ENCODE assay signal across 8 cellular contexts in genomic region chr3:50321146-50321843, GRCh38. TPM values are rescaled to one million over a fixed set of nuclear protein-coding genes. Genes with fewer than 3 reads are reported as not detected.
A peak's percentile ranks its signal among the peaks of the same experiment; 100 is the strongest.
DNase-seq lines count a peak whose midpoint lies in the region; ATAC-seq, FAIRE-seq and TF ChIP-seq lines count a peak whose summit lies in the region.

No MANE protein-coding gene starts in this region.

- no peaks in the 10 kb centered on the region for H3K9me2 ChIP-seq in PC-9 (ENCODE audit: insufficient read depth)

- peak overlapping the region; percentile 100 for H3K9ac ChIP-seq in HUES6 (ENCODE audit: low read length)

- H3K4me1 Mint-ChIP-seq in activated T-cell treated with anti-CD3 and anti-CD28 coated beads, Interleukin-2, amount 50 U/mL, for 4 hours (ENCODE audit: low read depth) = peaks cover 40% of the 10 kb centered on the region

- H3K27me3 ChIP-seq in HUES6 (ENCODE audit: control insufficient read depth, insufficient read depth, low read length) (no peaks in the 10 kb centered on the region), PC-9 (ENCODE audit: insufficient read depth, low read depth) (no peaks in the 10 kb centered on the region), esophagus muscularis mucosa (no peaks in the 10 kb centered on the region)

- POLR2A ChIA-PET in PC-9 (lab: Charles Lee; ENCODE audit: unreplicated experiment) = interaction anchor here (0.7 to 1.0 kb wide), 2 partner anchors 22 to 29 kb away, joined by 5 to 7 read pairs; partner anchors contain the start of genes HYAL3 and NAA80

- H3K4me3 Mint-ChIP-seq in activated T-cell treated with anti-CD3 and anti-CD28 coated beads, Interleukin-2, amount 50 U/mL, for 4 hours = peak overlapping the region; percentile 89

- H3K4me3 ChIP-seq in HUES6 (ENCODE audit: low read depth, low read length) (peak overlapping the region; percentile 76), PC-9 (peak overlapping the region; percentile 69), esophagus muscularis mucosa (peak overlapping the region; percentile 72 to 88 (median 84))

- H3K79me2 ChIP-seq in PC-9 (ENCODE audit: low read depth) = peaks cover 25% of the 10 kb centered on the region

- peaks cover 30% of the 10 kb centered on the region for H3F3A ChIP-seq in PC-9 (ENCODE audit: insufficient read depth, low read depth)

- peak overlapping the region; percentile 91 for H2AFZ ChIP-seq in PC-9

- FAIRE-seq in D721Med (lab: Jason Lieb, UNC) = no peak

- intact Hi-C loops in PC-9 (cut with micrococcal nuclease; ENCODE audit: unreplicated experiment) = loop anchor here (1.0 kb wide), 1 partner anchor 29 kb away; the partner anchor contains the start of gene IFRD2
- intact Hi-C loops in esophagus muscularis mucosa (cut with DNase I) = no loop called here

- H3K36me3 ChIP-seq in HUES6 (ENCODE audit: control insufficient read depth, insufficient read depth, low read length) = peaks cover 47% of the 10 kb centered on the region
- H3K36me3 ChIP-seq in PC-9 (ENCODE audit: low read depth) = peaks cover 7% of the 10 kb centered on the region; the same call in 1 of the 2 replicates
- peaks cover 8 to 61% (median 52%) of the 10 kb centered on the region in 4 donors for H3K36me3 ChIP-seq in esophagus muscularis mucosa

- H3K9me3 Mint-ChIP-seq in activated T-cell treated with anti-CD3 and anti-CD28 coated beads, Interleukin-2, amount 50 U/mL, for 4 hours = no peaks in the 10 kb centered on the region

- peaks cover 3% of the 10 kb centered on the region for H3K36me3 Mint-ChIP-seq in activated T-cell treated with anti-CD3 and anti-CD28 coated beads, Interleukin-2, amount 50 U/mL, for 4 hours (ENCODE audit: insufficient read depth)

- H3K27me3 Mint-ChIP-seq in activated T-cell treated with anti-CD3 and anti-CD28 coated beads, Interleukin-2, amount 50 U/mL, for 4 hours (ENCODE audit: low read depth) = no peaks in the 10 kb centered on the region

- H4K20me1 ChIP-seq in PC-9 (ENCODE audit: insufficient read depth) = peaks cover 7% of the 10 kb centered on the region; the same call in 1 of the 2 replicates

- H3K4me1 ChIP-seq in HUES6 (ENCODE audit: control insufficient read depth, insufficient read depth, low read length) = peaks cover 38% of the 10 kb centered on the region
- H3K4me1 ChIP-seq in PC-9 (replicated peaks; ENCODE audit: insufficient read depth) = peaks cover 34% of the 10 kb centered on the region
- peaks cover 56 to 91% (median 84%) of the 10 kb centered on the region in 4 donors for H3K4me1 ChIP-seq in esophagus muscularis mucosa

- H3K27ac ChIP-seq in HUES6 (ENCODE audit: low read depth, low read length) = peak overlapping the region; percentile 100
- H3K27ac ChIP-seq in PC-9 = peak overlapping the region; percentile 83
- peak overlapping the region; percentile 93 to 95 (median 93) for H3K27ac ChIP-seq in esophagus muscularis mucosa (replicated peaks in 1 of 4)

- TF ChIP-seq CTCF in D721Med (IDR thresholded peaks at IDR 0.05; ENCODE audit: insufficient read depth, missing control alignments) (no peak), PC-9 (conservative IDR thresholded peaks at IDR 0.05) (no peak), esophagus muscularis mucosa (IDR thresholded peaks at IDR 0.05) (peak in 1 of 3 experiments; percentile 48)

- no peak for TF ChIP-seq EP300 in esophagus muscularis mucosa (IDR thresholded peaks at IDR 0.05)

- 0% methylated on average over 1 of the region's 68 CpGs for WGBS in esophagus muscularis mucosa

- TF ChIP-seq POLR2A in esophagus muscularis mucosa (IDR thresholded peaks at IDR 0.05; ENCODE audit: low read depth) = no peak

- BruUV-seq in PC-9 (replicated peaks; lab: Mats Ljungman, UMichigan) = no TSS peak

- peak; percentile 92 for DNase-seq in D721Med (ENCODE audit: insufficient read length, low spot score)
- peak; percentile 69 to 89 for DNase-seq in PC-9
- DNase-seq in activated T-cell treated with anti-CD3 and anti-CD28 coated beads, Interleukin-2, amount 50 U/mL, for 4 hours = peak; percentile 70
- peak; percentile 97 for DNase-seq in esophagus muscularis mucosa (ENCODE audit: extremely low spot score)
- peak; percentile 93 for DNase-seq in myocyte (ENCODE audit: low read depth)
- DNase-seq in stimulated activated CD8-positive, alpha-beta memory T cell treated with anti-CD3 and anti-CD28 coated beads, Interleukin-7, amount 100 ng/mL, for 24 hours (ENCODE audit: low read depth) = peak; percentile 66

- CTCF ChIA-PET in PC-9 (lab: Charles Lee) = interaction anchor here (0.5 to 1.1 kb wide), 6 partner anchors 18 to 1895 kb away, joined by 3 to 13 read pairs (median 4); partner anchors contain the start of gene HYAL1

- H3K9me3 ChIP-seq in HUES6 (ENCODE audit: control insufficient read depth, insufficient read depth, low read depth, low read length) = no peaks in the 10 kb centered on the region
- H3K9me3 ChIP-seq in PC-9 (ENCODE audit: insufficient read depth, low read depth) = no peaks in the 10 kb centered on the region
- no peaks in the 10 kb centered on the region for H3K9me3 ChIP-seq in esophagus muscularis mucosa

- ATAC-seq in GM21447 (IDR thresholded peaks at IDR 0.05; ENCODE audit: unreplicated experiment) = peak; percentile 81
- ATAC-seq in activated T-cell treated with anti-CD3 and anti-CD28 coated beads, Interleukin-2, amount 50 U/mL, for 4 hours = peak; percentile 85 to 86

- peak overlapping the region; percentile 91 for H3K4me2 ChIP-seq in PC-9

RNA-seq across cellular contexts. Expression of gene HYAL2, which starts 1.2 kb away (rescaled TPM):
- 29.6 and 41.6 TPM in 2 replicates for total RNA-seq in PC-9 (2021)
- 10 to 100 TPM; 17.0 to 19.5 (median 19.2) TPM for total RNA-seq in activated T-cell treated with anti-CD3 and anti-CD28 coated beads, Interleukin-2, amount 50 U/mL, for 4 hours
- total RNA-seq in esophagus muscularis mucosa = 100 to 1,000 TPM in 2 of 4 donors, 10 to 100 TPM in 2; 37.4 to 114 (median 97.2) TPM
- total RNA-seq in myocyte = 81.0 and 91.1 TPM in 2 replicates
- polyA plus RNA-seq in myocyte (2012) = 44.4 TPM

RNA-seq across cellular contexts. Expression of gene TUSC2, which starts 6.7 kb away (rescaled TPM):
- 24.7 and 28.5 TPM in 2 replicates for total RNA-seq in PC-9 (2021)
- total RNA-seq in activated T-cell treated with anti-CD3 and anti-CD28 coated beads, Interleukin-2, amount 50 U/mL, for 4 hours = 10 to 100 TPM; 40.8 to 48.7 (median 48.5) TPM
- 10 to 100 TPM; 18.7 to 40.6 (median 37.5) TPM for total RNA-seq in esophagus muscularis mucosa
- 32.9 and 39.7 TPM in 2 replicates for total RNA-seq in myocyte
- 37.6 TPM for polyA plus RNA-seq in myocyte (2012)

RNA-seq across cellular contexts. Expression of gene HYAL1, which starts 17.9 kb away (rescaled TPM):
- total RNA-seq in PC-9 (2021) (1.3 and 1.9 TPM in 2 replicates), esophagus muscularis mucosa (10 to 100 TPM in 1 of 4 donors, 1 to 10 TPM in 3; 8.3 to 15.6 (median 9.0) TPM), myocyte (0.26 and 0.56 TPM in 2 replicates)
- under 1 TPM in 2 of 3 donors, not detected in 1; 0.24 to 0.82 TPM for total RNA-seq in activated T-cell treated with anti-CD3 and anti-CD28 coated beads, Interleukin-2, amount 50 U/mL, for 4 hours
- polyA plus RNA-seq in myocyte (2012) = 0.49 TPM

RNA-seq across cellular contexts. Expression of gene RASSF1, which starts 19.3 kb away (rescaled TPM):
- total RNA-seq in PC-9 (2021) (15.9 and 17.7 TPM in 2 replicates), esophagus muscularis mucosa (10 to 100 TPM; 28.7 to 44.2 (median 33.2) TPM), myocyte (9.0 and 16.2 TPM in 2 replicates)
- total RNA-seq in activated T-cell treated with anti-CD3 and anti-CD28 coated beads, Interleukin-2, amount 50 U/mL, for 4 hours = 10 to 100 TPM; 33.7 to 40.3 (median 37.3) TPM
- polyA plus RNA-seq in myocyte (2012) = 23.5 TPM

RNA-seq across cellular contexts. Expression of gene HYAL3, which starts 22.1 kb away (rescaled TPM):
- total RNA-seq in PC-9 (2021) = 10.2 and 12.2 TPM in 2 replicates
- 10 to 100 TPM in 1 of 3 donors, 1 to 10 TPM in 2; 4.9 to 10.3 (median 7.2) TPM for total RNA-seq in activated T-cell treated with anti-CD3 and anti-CD28 coated beads, Interleukin-2, amount 50 U/mL, for 4 hours
- 1 to 10 TPM; 2.1 to 6.7 (median 3.4) TPM for total RNA-seq in esophagus muscularis mucosa
- 2.9 and 7.4 TPM in 2 replicates for total RNA-seq in myocyte
- polyA plus RNA-seq in myocyte (2012) = 5.8 TPM

Comparison
In these comparisons a context has a peak if more than half of its experiments do, and no peak if none do; other contexts are left out.
1. Peak in every context shown above with its lines: DNase-seq, ATAC-seq, H3K4me3 ChIP-seq and H3K27ac ChIP-seq.